In the genomic region with DNA sequence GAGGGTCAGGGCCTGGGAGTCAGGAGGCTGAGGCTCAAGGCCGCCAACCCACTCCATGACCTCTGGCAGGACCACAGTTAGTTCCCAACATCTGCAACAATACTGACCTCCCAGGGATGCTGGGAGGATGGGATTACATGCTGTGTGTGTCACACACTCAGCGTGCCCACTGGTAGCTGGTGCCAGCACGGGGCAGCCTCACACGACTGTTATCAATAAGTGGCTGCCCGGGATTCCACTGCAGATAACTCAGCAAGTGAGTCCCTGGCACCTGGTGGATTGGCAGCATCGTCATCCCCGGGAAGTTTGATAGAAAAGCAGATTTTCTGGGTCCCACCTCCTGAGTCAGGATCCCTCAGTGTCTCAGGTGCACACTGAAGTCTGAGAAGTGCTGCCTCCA, we compare ENCODE assay signal across 24 cellular contexts.
"Had no signal": no experiment of that assay in that cellular context is flagged by ENCODE, and none has a peak within 500 bp of the region (broad histone marks: within the 10 kb centered on the region; RNA-seq: fewer than 3 reads in every experiment).

No MANE protein-coding gene starts in this region.

- H3K36me3 ChIP-seq: ovary, right lobe of liver, sigmoid colon, stomach, thoracic aorta, thyroid gland, tibial nerve, upper lobe of left lung, vagina had no signal

- H3K27ac ChIP-seq: ovary, parathyroid adenoma, psoas muscle, right lobe of liver, sigmoid colon, stomach, thoracic aorta, thyroid gland, upper lobe of left lung, vagina had no signal

- H3K4me3 ChIP-seq: ovary, psoas muscle, right lobe of liver, sigmoid colon, stomach, thoracic aorta, thyroid gland, tibial nerve, upper lobe of left lung, vagina had no signal

- H3K4me1 ChIP-seq: parathyroid adenoma, psoas muscle, right lobe of liver, sigmoid colon, stomach, thyroid gland, upper lobe of left lung, vagina had no signal

- H3K9ac ChIP-seq: parathyroid adenoma had no signal

- DNase-seq: naive thymus-derived CD8-positive, alpha-beta T cell; nephron progenitor cell; occipital lobe; ovary; psoas muscle; right cardiac atrium; right lobe of liver; sigmoid colon; small intestine; stimulated activated CD4-positive, alpha-beta T cell treated with anti-CD3 and anti-CD28 coated beads, Interleukin-15, amount 100 ng/mL, for 24 hours; stimulated activated CD4-positive, alpha-beta T cell treated with anti-CD3 and anti-CD28 coated beads, Interleukin-2, amount 100 ng/mL, for 24 hours; stimulated activated CD4-positive, alpha-beta T cell treated with anti-CD3 and anti-CD28 coated beads, Interleukin-2, amount 100 ng/mL, for 48 hours; stimulated activated CD4-positive, alpha-beta T cell treated with anti-CD3 and anti-CD28 coated beads, Interleukin-4, amount 100 ng/mL, for 24 hours; stimulated activated naive B cell treated with anti-CD40 and anti-IgM and Interleukin-4, amounts not matched to agents 10 μg/mL and 1 μg/mL and 100 μg/mL, for 72 hours; stimulated activated naive CD4-positive, alpha-beta T cell treated with Interleukin-2 at 50 U/mL for 16 hours; stomach; thyroid gland; trophoblast cell had no signal

- H2AFZ ChIP-seq: parathyroid adenoma had no signal

- H3K79me2 ChIP-seq: parathyroid adenoma had no signal

- FAIRE-seq: small intestine, urothelium cell line had no signal

- H3K27me3 ChIP-seq: ovary, right lobe of liver, thyroid gland, upper lobe of left lung, vagina had no signal

- H3K9me3 ChIP-seq: ovary, psoas muscle, right lobe of liver, sigmoid colon, stomach, thoracic aorta, thyroid gland, tibial nerve, upper lobe of left lung, vagina had no signal
